35 cellular contexts compared by ENCODE assay signal in the genomic region with DNA sequence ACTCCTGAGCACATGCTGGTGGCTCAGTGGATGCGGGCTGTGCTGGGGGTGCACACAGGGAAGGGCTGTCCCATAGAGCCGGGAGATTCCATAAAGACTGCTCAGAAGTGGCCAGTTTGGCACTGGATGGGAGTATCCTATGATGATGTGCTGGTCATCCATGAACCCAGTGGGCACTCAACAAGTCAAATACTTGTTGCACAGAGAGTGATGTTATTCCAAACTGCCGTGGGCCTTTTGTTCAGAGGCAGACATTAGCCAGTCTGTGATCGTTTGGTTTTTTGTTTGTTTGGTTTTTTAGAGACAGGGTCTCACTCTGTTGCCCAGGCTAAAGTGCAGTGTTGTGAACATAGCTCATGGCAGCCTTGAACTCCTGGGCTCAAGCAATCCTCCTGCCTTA.
"Had no signal": no experiment of that assay in that cellular context is flagged by ENCODE, and none has a peak within 500 bp of the region (broad histone marks: within the 10 kb centered on the region; RNA-seq: fewer than 3 reads in every experiment).

No MANE protein-coding gene starts in this region.

- H3K27me3 Mint-ChIP-seq: activated CD4-positive, alpha-beta memory T cell treated with anti-CD3 and anti-CD28 coated beads for 36 hours; activated CD4-positive, alpha-beta T cell treated with anti-CD3 and anti-CD28 coated beads for 36 hours; activated CD4-positive, alpha-beta T cell treated with anti-CD3 and anti-CD28 coated beads, Interleukin-2, amount 10 ng/mL, durations not matched to agents 24 days and 14 days; activated CD8-positive, alpha-beta memory T cell treated with anti-CD3 and anti-CD28 coated beads, Interleukin-2, amount 10 ng/mL, durations not matched to agents 7 days and 5 days; activated naive CD8-positive, alpha-beta T cell; central memory CD8-positive, alpha-beta T cell; dendritic cell treated with granulocyte-macrophage colony-stimulating factor and Interleukin-4, amounts not matched to agents 40 ng/mL and 50 ng/mL, for 4 days; T-helper 17 cell had no signal

- H3K4me3 Mint-ChIP-seq: activated CD4-positive, alpha-beta memory T cell treated with anti-CD3 and anti-CD28 coated beads for 36 hours; activated CD4-positive, alpha-beta T cell treated with anti-CD3 and anti-CD28 coated beads for 36 hours; activated CD4-positive, alpha-beta T cell treated with anti-CD3 and anti-CD28 coated beads, Interleukin-2, amount 10 ng/mL, durations not matched to agents 24 days and 14 days; activated CD8-positive, alpha-beta memory T cell treated with anti-CD3 and anti-CD28 coated beads, Interleukin-2, amount 10 ng/mL, durations not matched to agents 7 days and 5 days; activated CD8-positive, alpha-beta T cell treated with anti-CD3 and anti-CD28 coated beads, Interleukin-2, amount 10 ng/mL, durations not matched to agents 7 days and 5 days; activated naive CD8-positive, alpha-beta T cell; activated T-helper 1 cell treated with anti-CD3 and anti-CD28 coated beads, Interleukin-12 subunit alpha, Interleukin-12 subunit beta, Interleukin-2, Interleukin-4 antibody, amounts not matched to agents 30 ng/mL and 10 ng/mL and 1 ng/mL, durations not matched to agents 14 hours and 24 hours and 36 hours; central memory CD8-positive, alpha-beta T cell; dendritic cell treated with granulocyte-macrophage colony-stimulating factor and Interleukin-4, amounts not matched to agents 40 ng/mL and 50 ng/mL, for 4 days; endodermal cell; T-helper 17 cell; T-helper 2 cell treated with Interferon-gamma antibody and Interleukin-4, amounts not matched to agents 5 μg/mL and 100 μg/mL, for 36 hours had no signal

- H3K27ac Mint-ChIP-seq: activated CD4-positive, alpha-beta memory T cell treated with anti-CD3 and anti-CD28 coated beads for 36 hours; activated CD4-positive, alpha-beta T cell treated with anti-CD3 and anti-CD28 coated beads for 36 hours; activated CD4-positive, alpha-beta T cell treated with anti-CD3 and anti-CD28 coated beads, Interleukin-2, amount 10 ng/mL, durations not matched to agents 24 days and 14 days; activated CD8-positive, alpha-beta memory T cell treated with anti-CD3 and anti-CD28 coated beads, Interleukin-2, amount 10 ng/mL, durations not matched to agents 7 days and 5 days; activated CD8-positive, alpha-beta T cell treated with anti-CD3 and anti-CD28 coated beads, Interleukin-2, amount 10 ng/mL, durations not matched to agents 7 days and 5 days; activated naive CD8-positive, alpha-beta T cell; activated T-helper 1 cell treated with anti-CD3 and anti-CD28 coated beads, Interleukin-12 subunit alpha, Interleukin-12 subunit beta, Interleukin-2, Interleukin-4 antibody, amounts not matched to agents 30 ng/mL and 10 ng/mL and 1 ng/mL, durations not matched to agents 14 hours and 24 hours and 36 hours; activated T-helper 2 cell treated with anti-CD3 and anti-CD28 coated beads, Interferon-gamma antibody, Interleukin-2, Interleukin-4, amounts not matched to agents 10 μg/mL and 5 μg/mL and 100 μg/mL, durations not matched to agents 14 hours and 24 hours and 36 hours; dendritic cell treated with granulocyte-macrophage colony-stimulating factor and Interleukin-4, amounts not matched to agents 40 ng/mL and 50 ng/mL, for 4 days; T-helper 17 cell; T-helper 2 cell treated with Interferon-gamma antibody and Interleukin-4, amounts not matched to agents 5 μg/mL and 100 μg/mL, for 36 hours had no signal

- DNase-seq: activated CD4-positive, alpha-beta memory T cell treated with anti-CD3 and anti-CD28 coated beads for 36 hours; activated CD4-positive, alpha-beta T cell treated with anti-CD3 and anti-CD28 coated beads for 36 hours; activated CD4-positive, alpha-beta T cell treated with anti-CD3 and anti-CD28 coated beads, Interleukin-2, amount 10 ng/mL, durations not matched to agents 24 days and 14 days; activated CD4-positive, CD25-positive, alpha-beta regulatory T cell; activated CD4-positive, CD25-positive, alpha-beta regulatory T cell treated with anti-CD3 and anti-CD28 coated beads, Interleukin-2, amount 50 U/mL, for 72 hours; activated CD8-positive, alpha-beta memory T cell treated with anti-CD3 and anti-CD28 coated beads, Interleukin-2, amount 10 ng/mL, durations not matched to agents 7 days and 5 days; activated CD8-positive, alpha-beta memory T cell treated with anti-CD3 and anti-CD28 coated beads, Interleukin-2, amount 50 U/mL, for 4 hours; activated CD8-positive, alpha-beta T cell treated with anti-CD3 and anti-CD28 coated beads, Interleukin-2, amount 10 ng/mL, durations not matched to agents 7 days and 5 days; activated effector memory CD4-positive, alpha-beta T cell treated with anti-CD3 and anti-CD28 coated beads, Interleukin-2, amount 50 U/mL, for 16 hours; activated naive CD4-positive, alpha-beta T cell treated with anti-CD3 and anti-CD28 coated beads, Interleukin-2, amount 50 U/mL, for 16 hours; activated T-cell treated with anti-CD3 and anti-CD28 coated beads, Interleukin-2, amount 50 U/mL, for 1 hour; activated T-cell treated with anti-CD3 and anti-CD28 coated beads, Interleukin-2, amount 50 U/mL, for 48 hours; amniotic stem cell; anterior cingulate cortex; brain microvascular endothelial cell; dorsolateral prefrontal cortex; effector memory CD4-positive, alpha-beta T cell; erythroblast; foreskin keratinocyte; gastrocnemius medialis; head of caudate nucleus; T-helper 1 cell; T-helper 17 cell; T1000 had no signal

- H3K9me3 Mint-ChIP-seq: T-helper 2 cell treated with Interferon-gamma antibody and Interleukin-4, amounts not matched to agents 5 μg/mL and 100 μg/mL, for 36 hours had no signal

- H3K4me3 ChIP-seq: coronary artery, dorsolateral prefrontal cortex, esophagus muscularis mucosa, gastrocnemius medialis had no signal

- H3K4me1 Mint-ChIP-seq: activated CD4-positive, alpha-beta T cell treated with anti-CD3 and anti-CD28 coated beads for 36 hours; activated CD4-positive, alpha-beta T cell treated with anti-CD3 and anti-CD28 coated beads, Interleukin-2, amount 10 ng/mL, durations not matched to agents 24 days and 14 days had no signal

- H3K4me1 ChIP-seq: esophagus muscularis mucosa had no signal

- H3K27me3 ChIP-seq: brain microvascular endothelial cell, dorsolateral prefrontal cortex, esophagus muscularis mucosa, foreskin keratinocyte, gastrocnemius medialis had no signal

- H3K27ac ChIP-seq: brain microvascular endothelial cell, coronary artery, dorsolateral prefrontal cortex, esophagus muscularis mucosa, foreskin keratinocyte had no signal

- H3K36me3 ChIP-seq: brain microvascular endothelial cell, esophagus muscularis mucosa, gastrocnemius medialis had no signal

- H3K36me3 Mint-ChIP-seq: activated CD4-positive, alpha-beta memory T cell treated with anti-CD3 and anti-CD28 coated beads for 36 hours; activated CD8-positive, alpha-beta memory T cell treated with anti-CD3 and anti-CD28 coated beads, Interleukin-2, amount 10 ng/mL, durations not matched to agents 7 days and 5 days had no signal

- FAIRE-seq: astrocyte, bronchial epithelial cell had no signal

- H3K9me3 ChIP-seq: gastrocnemius medialis had no signal
